In genomic region chr2:216194013-216194412, GRCh38 we compare ENCODE assay signal across 14 cellular contexts.
DNase-seq lines count a peak whose midpoint lies in the region; ATAC-seq, FAIRE-seq and TF ChIP-seq lines count a peak whose summit lies in the region.
"Had no signal": no experiment of that assay in that cellular context is flagged by ENCODE, and none has a peak within 500 bp of the region (broad histone marks: within the 10 kb centered on the region; RNA-seq: fewer than 3 reads in every experiment).

No MANE protein-coding gene starts in this region.

- H3K4me1 Mint-ChIP-seq in Calu3 (ENCODE audit: low read depth, unreplicated experiment) (no peaks in the 10 kb centered on the region), memory B cell (peaks cover 11% of the 10 kb centered on the region), nephron progenitor cell (peaks cover 3% of the 10 kb centered on the region)
- H3K4me1 Mint-ChIP-seq in activated CD4-positive, alpha-beta memory T cell treated with anti-CD3 and anti-CD28 coated beads, Interleukin-2, amount 10 ng/mL, durations not matched to agents 7 days and 5 days, result peaks cover 61% of the 10 kb centered on the region

- CTCF ChIA-PET in Calu3 (lab: Charles Lee), result no interaction called here
- CTCF ChIA-PET in activated CD4-positive, alpha-beta memory T cell treated with anti-CD3 and anti-CD28 coated beads, Interleukin-2, amount 10 ng/mL, durations not matched to agents 7 days and 5 days (lab: Charles Lee), result interaction anchor here (1.6 kb wide), 1 partner anchor 21 kb away, joined by 6 read pairs; no protein-coding TSS in a partner anchor

- H3K9me3 Mint-ChIP-seq in Calu3 (ENCODE audit: low read depth, unreplicated experiment) (no peaks in the 10 kb centered on the region), memory B cell (no peaks in the 10 kb centered on the region), nephron progenitor cell (no peaks in the 10 kb centered on the region)
- no peaks in the 10 kb centered on the region for H3K9me3 Mint-ChIP-seq in activated CD4-positive, alpha-beta memory T cell treated with anti-CD3 and anti-CD28 coated beads, Interleukin-2, amount 10 ng/mL, durations not matched to agents 7 days and 5 days
- H3K9me3 Mint-ChIP-seq: GM23338, neural crest cell had no signal

- no peaks in the 10 kb centered on the region for H3K27me3 Mint-ChIP-seq in Calu3 (ENCODE audit: unreplicated experiment)
- H3K27me3 Mint-ChIP-seq in activated CD4-positive, alpha-beta memory T cell treated with anti-CD3 and anti-CD28 coated beads, Interleukin-2, amount 10 ng/mL, durations not matched to agents 7 days and 5 days, result no peaks in the 10 kb centered on the region
- H3K27me3 Mint-ChIP-seq in memory B cell, result no peaks in the 10 kb centered on the region
- no peaks in the 10 kb centered on the region for H3K27me3 Mint-ChIP-seq in nephron progenitor cell (ENCODE audit: low read depth, poor library complexity)

- intact Hi-C loops in Calu3 (cut with micrococcal nuclease; ENCODE audit: unreplicated experiment), result no loop called here

- DNase-seq in Calu3 (no peak), GM12892 (ENCODE audit: insufficient read length) (no peak), memory B cell (ENCODE audit: low spot score in 2 of 2) (no peak), amniotic stem cell (lab: John Stamatoyannopoulos, UW) (no peak), NCI-H1105 (lab: John Stamatoyannopoulos, UW) (no peak), nephron progenitor cell (no peak)
- no peak for DNase-seq in activated CD4-positive, alpha-beta memory T cell treated with anti-CD3 and anti-CD28 coated beads, Interleukin-2, amount 10 ng/mL, durations not matched to agents 7 days and 5 days
- DNase-seq: NCI-H1436 treated with DMSO at 0.1 percent for 48 hours; NCI-H345; stimulated activated CD4-positive, alpha-beta T cell treated with anti-CD3 and anti-CD28 coated beads, Interleukin-4, amount 100 ng/mL, for 4 hours; testis had no signal

- no TSS peak for BruUV-seq in Calu3 (replicated peaks; lab: Mats Ljungman, UMichigan)

- no peak for TF ChIP-seq CTCF in Calu3 (IDR thresholded peaks at IDR 0.05; ENCODE audit: unreplicated experiment)
- no peak for TF ChIP-seq CTCF in nephron progenitor cell (IDR thresholded peaks at IDR 0.05)

- peak; percentile 33 for FAIRE-seq in GM12892 (lab: Jason Lieb, UNC)

- H3K36me3 Mint-ChIP-seq in Calu3 (ENCODE audit: insufficient read depth, unreplicated experiment), result peaks cover 76% of the 10 kb centered on the region
- peaks cover 86% of the 10 kb centered on the region for H3K36me3 Mint-ChIP-seq in activated CD4-positive, alpha-beta memory T cell treated with anti-CD3 and anti-CD28 coated beads, Interleukin-2, amount 10 ng/mL, durations not matched to agents 7 days and 5 days (ENCODE audit: low read depth)
- peaks cover 47% of the 10 kb centered on the region for H3K36me3 Mint-ChIP-seq in memory B cell
- peaks cover 81% of the 10 kb centered on the region for H3K36me3 Mint-ChIP-seq in nephron progenitor cell (ENCODE audit: low read depth)

- H3K4me3 Mint-ChIP-seq in Calu3 (ENCODE audit: low read depth, unreplicated experiment), result no peak overlapping the region
- H3K4me3 Mint-ChIP-seq in activated CD4-positive, alpha-beta memory T cell treated with anti-CD3 and anti-CD28 coated beads, Interleukin-2, amount 10 ng/mL, durations not matched to agents 7 days and 5 days, result no peak overlapping the region
- H3K4me3 Mint-ChIP-seq in memory B cell, result peak overlapping the region; percentile 41
- H3K4me3 Mint-ChIP-seq in nephron progenitor cell, result no peak overlapping the region
- H3K4me3 Mint-ChIP-seq: GM23338, neural crest cell had no signal

- ATAC-seq in memory B cell (ENCODE audit: low read depth), result no peak
- ATAC-seq: gastroesophageal sphincter, GM23338 had no signal

- POLR2A ChIA-PET in activated CD4-positive, alpha-beta memory T cell treated with anti-CD3 and anti-CD28 coated beads, Interleukin-2, amount 10 ng/mL, durations not matched to agents 7 days and 5 days (lab: Charles Lee), result interaction anchor here (1.1 to 1.4 kb wide), 2 partner anchors 53 kb away, joined by 3 read pairs; no protein-coding TSS in a partner anchor

- H3K27ac Mint-ChIP-seq in Calu3 (ENCODE audit: unreplicated experiment) (peak overlapping the region; percentile 30), memory B cell (peak overlapping the region; percentile 48), nephron progenitor cell (no peak overlapping the region)
- peak overlapping the region; percentile 67 for H3K27ac Mint-ChIP-seq in activated CD4-positive, alpha-beta memory T cell treated with anti-CD3 and anti-CD28 coated beads, Interleukin-2, amount 10 ng/mL, durations not matched to agents 7 days and 5 days
- H3K27ac Mint-ChIP-seq: GM23338 had no signal

- TF ChIP-seq POLR2A in GM12892 (IDR thresholded peaks at IDR 0.05; ENCODE audit: low read depth, low read length), result no peak
